ENCODE assay signal across 8 cellular contexts in genomic region chr6:151807513-151808330, GRCh38.
A peak's percentile ranks its signal among the peaks of the same experiment; 100 is the strongest.
DNase-seq lines count a peak whose midpoint lies in the region; ATAC-seq lines count a peak whose summit lies in the region.

Gene ESR1, plus strand, starts transcription at chr6:151807682. Its CDS starts 231 bp downstream, at chr6:151807913.

- H3K27ac Mint-ChIP-seq in activated T-cell treated with anti-CD3 and anti-CD28 coated beads, Interleukin-2, amount 50 U/mL, for 24 hours: no peak within 1 kb of the TSS
- H3K27ac Mint-ChIP-seq in activated naive CD8-positive, alpha-beta T cell treated with anti-CD3 and anti-CD28 coated beads, Interleukin-2, amount 50 U/mL, for 24 hours: no peak within 1 kb of the TSS

- no CpG with 5 or more reads among the region's 67 CpGs for WGBS in iPS DF 6.9 (ENCODE audit: insufficient coverage, insufficient read length)

- H3K4me3 Mint-ChIP-seq in activated T-cell treated with anti-CD3 and anti-CD28 coated beads, Interleukin-2, amount 50 U/mL, for 24 hours: peak within 1 kb of the TSS; percentile 58
- peak within 1 kb of the TSS; percentile 40 for H3K4me3 Mint-ChIP-seq in activated naive CD8-positive, alpha-beta T cell treated with anti-CD3 and anti-CD28 coated beads, Interleukin-2, amount 50 U/mL, for 24 hours

- H3K9me3 ChIP-seq in iPS DF 6.9 (ENCODE audit: control insufficient read depth, insufficient read depth, low read length): no peaks in the 10 kb centered on the region

- no peak within 1 kb of the TSS for H3K27ac ChIP-seq in iPS DF 6.9 (ENCODE audit: low read length)

- peaks cover 8% of the 10 kb centered on the region for H3K4me1 Mint-ChIP-seq in activated T-cell treated with anti-CD3 and anti-CD28 coated beads, Interleukin-2, amount 50 U/mL, for 24 hours (ENCODE audit: low read depth)
- peaks cover 17% of the 10 kb centered on the region for H3K4me1 Mint-ChIP-seq in activated naive CD8-positive, alpha-beta T cell treated with anti-CD3 and anti-CD28 coated beads, Interleukin-2, amount 50 U/mL, for 24 hours

- H3K36me3 Mint-ChIP-seq in activated T-cell treated with anti-CD3 and anti-CD28 coated beads, Interleukin-2, amount 50 U/mL, for 24 hours (ENCODE audit: low read depth): no peaks in the 10 kb centered on the region
- peaks cover 2% of the 10 kb centered on the region for H3K36me3 Mint-ChIP-seq in activated naive CD8-positive, alpha-beta T cell treated with anti-CD3 and anti-CD28 coated beads, Interleukin-2, amount 50 U/mL, for 24 hours (ENCODE audit: low read depth)

- peaks cover 24% of the 10 kb centered on the region for H3K27me3 ChIP-seq in iPS DF 6.9 (ENCODE audit: control insufficient read depth, insufficient read depth, low read length)

- DNase-seq in activated T-cell treated with anti-CD3 and anti-CD28 coated beads, Interleukin-2, amount 50 U/mL, for 24 hours: peak; percentile 33
- DNase-seq in activated T-cell treated with anti-CD3 and anti-CD28 coated beads for 4 hours: no peak
- DNase-seq in activated naive CD8-positive, alpha-beta T cell treated with anti-CD3 and anti-CD28 coated beads, Interleukin-2, amount 50 U/mL, for 24 hours: peak; percentile 6
- no peak for DNase-seq in iPS DF 6.9 (ENCODE audit: low read depth, low spot score)
- peak; percentile 25 for DNase-seq in stimulated activated CD8-positive, alpha-beta memory T cell treated with anti-CD3 and anti-CD28 coated beads, Interleukin-4, amount 100 ng/mL, for 48 hours
- no peak for DNase-seq in COLO829 (ENCODE audit: low spot score)

- no peaks in the 10 kb centered on the region for H3K36me3 ChIP-seq in iPS DF 6.9 (ENCODE audit: control insufficient read depth, insufficient read depth, low read length)

- peak within 1 kb of the TSS; percentile 51; the same call in 1 of the 2 replicates for H3K4me3 ChIP-seq in iPS DF 6.9 (ENCODE audit: low read length)

- H3K9me3 Mint-ChIP-seq in activated T-cell treated with anti-CD3 and anti-CD28 coated beads, Interleukin-2, amount 50 U/mL, for 24 hours: no peaks in the 10 kb centered on the region
- no peaks in the 10 kb centered on the region for H3K9me3 Mint-ChIP-seq in activated naive CD8-positive, alpha-beta T cell treated with anti-CD3 and anti-CD28 coated beads, Interleukin-2, amount 50 U/mL, for 24 hours

- H3K27me3 Mint-ChIP-seq in activated T-cell treated with anti-CD3 and anti-CD28 coated beads, Interleukin-2, amount 50 U/mL, for 24 hours: peaks cover 68% of the 10 kb centered on the region
- peaks cover 53% of the 10 kb centered on the region for H3K27me3 Mint-ChIP-seq in activated naive CD8-positive, alpha-beta T cell treated with anti-CD3 and anti-CD28 coated beads, Interleukin-2, amount 50 U/mL, for 24 hours

- H3K4me1 ChIP-seq in iPS DF 6.9 (ENCODE audit: control insufficient read depth, insufficient read depth, low read length): no peaks in the 10 kb centered on the region

- no peak for ATAC-seq in activated naive CD8-positive, alpha-beta T cell treated with anti-CD3 and anti-CD28 coated beads, Interleukin-2, amount 50 U/mL, for 24 hours
- ATAC-seq in GM21447 (IDR thresholded peaks at IDR 0.05; ENCODE audit: unreplicated experiment) (no peak), HG03135 (IDR thresholded peaks at IDR 0.05; ENCODE audit: unreplicated experiment) (no peak)

Comparison
In these comparisons a context has a peak if more than half of its experiments do, and no peak if none do; other contexts are left out.
1. DNase-seq: peak in activated T-cell treated with anti-CD3 and anti-CD28 coated beads, Interleukin-2, amount 50 U/mL, for 24 hours (single experiment), activated naive CD8-positive, alpha-beta T cell treated with anti-CD3 and anti-CD28 coated beads, Interleukin-2, amount 50 U/mL, for 24 hours (single experiment) and stimulated activated CD8-positive, alpha-beta memory T cell treated with anti-CD3 and anti-CD28 coated beads, Interleukin-4, amount 100 ng/mL, for 48 hours (single experiment); none in activated T-cell treated with anti-CD3 and anti-CD28 coated beads for 4 hours (single experiment), iPS DF 6.9 (single experiment) and COLO829 (single experiment).